11 cellular contexts compared by ENCODE assay signal in the genomic region with DNA sequence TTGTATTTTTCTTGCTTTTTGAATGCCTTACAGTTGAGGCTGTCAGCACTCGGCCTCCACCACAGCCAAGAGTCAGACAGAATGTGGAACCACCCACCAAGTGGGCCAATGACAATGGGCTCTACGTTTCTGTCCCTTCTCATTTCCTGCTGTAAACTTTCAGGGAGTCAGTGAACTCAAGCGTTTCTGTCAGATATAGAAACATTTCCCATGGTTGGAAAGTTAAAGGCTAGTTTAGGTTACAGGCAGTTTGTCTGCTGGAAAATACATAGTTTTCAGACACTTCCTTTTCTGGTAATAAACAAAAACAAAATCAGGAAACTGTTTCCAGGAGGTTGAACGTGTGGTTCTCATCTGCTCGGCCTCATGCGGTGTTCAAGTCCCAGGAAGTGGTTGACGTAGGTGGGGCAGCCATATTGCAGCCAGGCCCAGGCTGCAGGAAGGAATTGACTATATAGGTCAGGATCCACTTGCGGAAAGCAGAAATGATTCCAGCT.
DNase-seq lines count a peak whose midpoint lies in the region; ATAC-seq, FAIRE-seq and TF ChIP-seq lines count a peak whose summit lies in the region.
"Had no signal": no experiment of that assay in that cellular context is flagged by ENCODE, and none has a peak within 500 bp of the region (broad histone marks: within the 10 kb centered on the region; RNA-seq: fewer than 3 reads in every experiment).

No MANE protein-coding gene starts in this region.

- H3K36me3 ChIP-seq in GM12878 (ENCODE audit: control insufficient read depth in 2 of 2, insufficient read depth in 2 of 2, low read length in 1 of 2) (no peaks in the 10 kb centered on the region), esophagus muscularis mucosa (no peaks in the 10 kb centered on the region)

- TF ChIP-seq RAD21 in GM12878 (IDR thresholded peaks at IDR 0.05; ENCODE audit: insufficient read depth, low read depth, low read length): no peak

- peaks cover 5% of the 10 kb centered on the region for H3K36me3 Mint-ChIP-seq in T-helper 17 cell (ENCODE audit: low read depth)

- H3K27ac Mint-ChIP-seq in T-helper 17 cell: peak overlapping the region; percentile 97

- WGBS in GM12878 (ENCODE audit: insufficient coverage, insufficient replicate concordance, low lambda C conversion rate, missing lambda C conversion rate): 25% methylated on average over 8 of the region's 8 CpGs
- WGBS in esophagus muscularis mucosa: 70% methylated on average over 8 of the region's 8 CpGs

- intact Hi-C loops in GM12878 (cut with micrococcal nuclease; ENCODE audit: unreplicated experiment): no loop called here
- intact Hi-C loops in esophagus muscularis mucosa (cut with DNase I): no loop called here

- H3K27me3 Mint-ChIP-seq in T-helper 17 cell: no peaks in the 10 kb centered on the region

- TF ChIP-seq EP300 in GM12878 (IDR thresholded peaks at IDR 0.05; ENCODE audit: borderline replicate concordance in 1 of 2, control insufficient read depth in 1 of 2, low read depth in 2 of 2, low read length in 2 of 2) (no peak), esophagus muscularis mucosa (IDR thresholded peaks at IDR 0.05) (no peak)

- CTCF ChIA-PET in GM10248 (lab: Yijun Ruan, JAX): interaction anchor here (1.2 kb wide), 1 partner anchor 125 kb away, joined by 3 read pairs; no protein-coding TSS in a partner anchor
- CTCF ChIA-PET in GM12878 (lab: Yijun Ruan, JAX): no interaction called here

- no peak overlapping the region for H3K4me2 ChIP-seq in GM12878 (ENCODE audit: control insufficient read depth, insufficient read depth)

- DNase-seq in GM10248 (ENCODE audit: extremely low spot score): peak; percentile 34
- peak in 1 of 3 donors; percentile 32 for DNase-seq in T-helper 17 cell
- no peak for DNase-seq in GM12878 (ENCODE audit: low read depth, low spot score)
- no peak for DNase-seq in esophagus muscularis mucosa (ENCODE audit: extremely low spot score)
- DNase-seq in GM03348 (ENCODE audit: low spot score): no peak
- DNase-seq in SW 1271 (lab: John Stamatoyannopoulos, UW): no peak
- DNase-seq: substantia nigra had no signal

- no peaks in the 10 kb centered on the region for H3K4me1 ChIP-seq in GM12878 (ENCODE audit: control insufficient read depth, insufficient read depth, low read length)
- H3K4me1 ChIP-seq in esophagus muscularis mucosa: peaks cover 0 to 50% (median 35%) of the 10 kb centered on the region in 4 donors

- H3K4me3 ChIP-seq in GM12878 (no peak overlapping the region), skin epidermis (no peak overlapping the region), esophagus muscularis mucosa (no peak overlapping the region)

- in situ Hi-C loops in GM12878 (cut with MboI): no loop called here

- 0 out of 2 replicates have a peak overlapping the region, but pooled peaks have one; percentile 18 for H3K27ac ChIP-seq in GM12878 (ENCODE audit: control insufficient read depth, insufficient read depth)
- H3K27ac ChIP-seq in skin epidermis: peak overlapping the region in 16 of 21 experiments; percentile 8 to 77 (median 46)
- no peak overlapping the region for H3K27ac ChIP-seq in esophagus muscularis mucosa (replicated peaks in 1 of 4)

- H3K4me3 Mint-ChIP-seq in T-helper 17 cell: peak overlapping the region; percentile 74

- POLR2A ChIA-PET in GM10248 (lab: Yijun Ruan, JAX) (interaction anchor here (0.6 kb wide), 1 partner anchor 1243 kb away, joined by 4 read pairs; no protein-coding TSS in a partner anchor), GM12878 (lab: Charles Lee) (no interaction called here)

- ATAC-seq in T-helper 17 cell (peak; percentile 89), GM12878 (no peak), GM19351 (IDR thresholded peaks at IDR 0.05; ENCODE audit: unreplicated experiment) (no peak)
- ATAC-seq: Panc1 had no signal

- H2AFZ ChIP-seq in GM12878 (ENCODE audit: control insufficient read depth, low read depth, low read length): no peak overlapping the region

- SMC1A ChIA-PET in GM12878 (lab: Charles Lee; ENCODE audit: uncharacterized antibody, unreplicated experiment): no interaction called here

- H3K27me3 ChIP-seq in GM12878 (replicated peaks in 1 of 2; ENCODE audit: control insufficient read depth in 2 of 2, insufficient read depth in 2 of 2, low read length in 1 of 2) (no peaks in the 10 kb centered on the region), esophagus muscularis mucosa (no peaks in the 10 kb centered on the region)

- RAD21 ChIA-PET in GM12878 (lab: Charles Lee; ENCODE audit: unreplicated experiment): interaction anchor here (0.8 kb wide), 1 partner anchor 11 kb away, joined by 3 read pairs; no protein-coding TSS in a partner anchor

- FAIRE-seq in GM12878 (lab: Jason Lieb, UNC): no peak
- FAIRE-seq: endothelial cell of umbilical vein had no signal

- no peaks in the 10 kb centered on the region for H4K20me1 ChIP-seq in GM12878 (ENCODE audit: control insufficient read depth, insufficient read depth)

- peaks cover 62% of the 10 kb centered on the region for H3K4me1 Mint-ChIP-seq in T-helper 17 cell

- no TSS peak for BruUV-seq in GM12878 (replicated peaks; lab: Mats Ljungman, UMichigan)

- TF ChIP-seq POLR2A in GM12878 (IDR thresholded peaks at IDR 0.05; ENCODE audit: low read depth, low read length) (no peak), esophagus muscularis mucosa (IDR thresholded peaks at IDR 0.05; ENCODE audit: low read depth) (no peak)

- H3K9ac ChIP-seq in GM12878 (ENCODE audit: control insufficient read depth, insufficient read depth, low read length): no peak overlapping the region

- H3K79me2 ChIP-seq in GM12878 (ENCODE audit: control insufficient read depth, insufficient read depth, low read length): no peaks in the 10 kb centered on the region

- no peak for TF ChIP-seq CTCF in GM10248 (IDR thresholded peaks at IDR 0.05; ENCODE audit: control extremely low read depth, extremely low read depth, low read depth, missing control alignments)
- TF ChIP-seq CTCF in GM12878 (IDR thresholded peaks at IDR 0.05 in 2 of 3, conservative IDR thresholded peaks at IDR 0.05 in 1 of 3; ENCODE audit: control insufficient read depth in 2 of 3, extremely low read depth in 1 of 3, insufficient read depth in 1 of 3, low read depth in 3 of 3, low read length in 3 of 3): no peak
- TF ChIP-seq CTCF in esophagus muscularis mucosa (IDR thresholded peaks at IDR 0.05): no peak

- H3K9me3 ChIP-seq in T-helper 17 cell (ENCODE audit: control insufficient read depth, low read length, poor library complexity, severe bottlenecking) (no peaks in the 10 kb centered on the region), GM12878 (replicated peaks; ENCODE audit: control insufficient read depth, insufficient read depth, low read length) (peaks cover 3% of the 10 kb centered on the region; the same call in 2 of the 3 replicates), esophagus muscularis mucosa (no peaks in the 10 kb centered on the region)

TF ChIP-seq in GM12878, 131 proteins besides CTCF, POLR2A, EP300 and RAD21:
- TF ChIP-seq TCF7 (IDR thresholded peaks at IDR 0.05; ENCODE audit: borderline replicate concordance) (no peak), GATAD2B (conservative IDR thresholded peaks at IDR 0.05; ENCODE audit: low read depth) (no peak)

Comparison
In these comparisons a context has a peak if more than half of its experiments do, and no peak if none do; other contexts are left out.
1. H3K27ac ChIP-seq: peak in GM12878 (single experiment) and skin epidermis (16 of 21); none in esophagus muscularis mucosa (0 of 4).